18 cellular contexts compared by ENCODE assay signal in genomic region chr22:26977741-26978140, GRCh38.
DNase-seq lines count a peak whose midpoint lies in the region; ATAC-seq, FAIRE-seq and TF ChIP-seq lines count a peak whose summit lies in the region.
"Had no signal": no experiment of that assay in that cellular context is flagged by ENCODE, and none has a peak within 500 bp of the region (broad histone marks: within the 10 kb centered on the region; RNA-seq: fewer than 3 reads in every experiment).

No MANE protein-coding gene starts in this region.

- H3K27me3 Mint-ChIP-seq in HFFc6 (ENCODE audit: insufficient read depth), result peaks cover 7% of the 10 kb centered on the region; the same call in 1 of the 2 replicates
- H3K27me3 Mint-ChIP-seq in osteocyte (ENCODE audit: unreplicated experiment), result peaks cover 19% of the 10 kb centered on the region

- no peak overlapping the region for H3K4me3 ChIP-seq in cardiac muscle cell
- H3K4me3 ChIP-seq in epithelial cell of esophagus (ENCODE audit: low read length), result no peak overlapping the region
- H3K4me3 ChIP-seq: SJCRH30 had no signal

- no peaks in the 10 kb centered on the region for H3K4me1 ChIP-seq in cardiac muscle cell (ENCODE audit: low read depth)
- H3K4me1 ChIP-seq: Caco-2 had no signal

- no peak for ATAC-seq in left ventricle myocardium superior

- H3K36me3 ChIP-seq in cardiac muscle cell, result no peaks in the 10 kb centered on the region
- H3K36me3 ChIP-seq: SJCRH30 had no signal

- intact Hi-C loops in left ventricle myocardium superior (cut with micrococcal nuclease), result no loop called here

- TF ChIP-seq CTCF in cardiac muscle cell (IDR thresholded peaks at IDR 0.05; ENCODE audit: low read depth, low read length) (no peak), epithelial cell of esophagus (IDR thresholded peaks at IDR 0.05; ENCODE audit: insufficient read depth, low read depth, low read length, missing control alignments) (no peak), D721Med (IDR thresholded peaks at IDR 0.05; ENCODE audit: insufficient read depth, missing control alignments) (no peak), HFFc6 (IDR thresholded peaks at IDR 0.05) (no peak), osteocyte (IDR thresholded peaks at IDR 0.05) (no peak)

- FAIRE-seq in urothelium cell line (lab: Jason Lieb, UNC) (peak; percentile 98), D721Med (lab: Jason Lieb, UNC) (no peak)
- FAIRE-seq: A204.1, GM12891 had no signal

- no peaks in the 10 kb centered on the region for H3K9me3 ChIP-seq in cardiac muscle cell (ENCODE audit: low read depth)
- H3K9me3 ChIP-seq: Caco-2, SJCRH30 had no signal

- no peaks in the 10 kb centered on the region for H3K9me3 Mint-ChIP-seq in HFFc6
- peaks cover 4% of the 10 kb centered on the region for H3K9me3 Mint-ChIP-seq in osteocyte (ENCODE audit: unreplicated experiment)

- H3K4me1 Mint-ChIP-seq in HFFc6 (ENCODE audit: low read depth), result no peaks in the 10 kb centered on the region
- no peaks in the 10 kb centered on the region for H3K4me1 Mint-ChIP-seq in osteocyte (ENCODE audit: unreplicated experiment)

- H3K27ac Mint-ChIP-seq in HFFc6, result no peak overlapping the region
- no peak overlapping the region for H3K27ac Mint-ChIP-seq in osteocyte (ENCODE audit: unreplicated experiment)

- peak; percentile 8 to 35 for DNase-seq in cardiac muscle cell (ENCODE audit: low read depth in 1 of 2, low spot score in 1 of 2)
- DNase-seq in left ventricle myocardium superior, result no peak
- DNase-seq in RKO (ENCODE audit: low spot score), result peak; percentile 7
- peak; percentile 17 for DNase-seq in epithelial cell of esophagus (ENCODE audit: low read depth)
- DNase-seq in urothelium cell line (ENCODE audit: low spot score), result peak; percentile 66
- DNase-seq in D721Med (ENCODE audit: insufficient read length, low spot score), result no peak
- no peak for DNase-seq in HFFc6
- no peak for DNase-seq in osteocyte (ENCODE audit: extremely low spot score, unreplicated experiment)
- DNase-seq: AML-193, KBM-7, NCI-H1105 treated with DMSO at 0.1 percent for 48 hours, NCI-H187, NCI-H446, RPMI8226 had no signal

- H3K27me3 ChIP-seq in cardiac muscle cell, result peaks cover 4% of the 10 kb centered on the region
- H3K27me3 ChIP-seq: SJCRH30 had no signal

- H3K36me3 Mint-ChIP-seq in HFFc6 (ENCODE audit: low read depth) (no peaks in the 10 kb centered on the region), osteocyte (ENCODE audit: unreplicated experiment) (no peaks in the 10 kb centered on the region)

- H3K4me3 Mint-ChIP-seq in HFFc6 (no peak overlapping the region), osteocyte (ENCODE audit: unreplicated experiment) (no peak overlapping the region)

- no peak overlapping the region for H3K27ac ChIP-seq in cardiac muscle cell
- H3K27ac ChIP-seq: SJCRH30 had no signal

Comparison
In these comparisons a context has a peak if more than half of its experiments do, and no peak if none do; other contexts are left out.
1. DNase-seq: peak in cardiac muscle cell (2 of 2), RKO (single experiment), epithelial cell of esophagus (single experiment) and urothelium cell line (single experiment); none in left ventricle myocardium superior (single experiment), D721Med (single experiment), HFFc6 (single experiment) and osteocyte (single experiment).